ENCODE assay signal across 1 cellular context in genomic region chr15:92907880-92908279, GRCh38.
TF ChIP-seq lines count a peak whose summit lies in the region.

No MANE protein-coding gene starts in this region.

TF ChIP-seq in IMR-90, 13 proteins besides CTCF, POLR2A, EP300 and RAD21:
- TF ChIP-seq CEBPB (IDR thresholded peaks at IDR 0.05; ENCODE audit: low read depth, low read length) (no peak), FOS (IDR thresholded peaks at IDR 0.05; ENCODE audit: low read depth, low read length) (0 out of 2 replicates have a peak, but pooled peaks have one; percentile 28), BHLHE40 (IDR thresholded peaks at IDR 0.05; ENCODE audit: low read depth, low read length) (no peak; the same call in 1 of the 2 replicates), ELK1 (IDR thresholded peaks at IDR 0.05; ENCODE audit: borderline replicate concordance, low read depth, low read length) (no peak)
